11 cellular contexts compared by ENCODE assay signal in the genomic region with DNA sequence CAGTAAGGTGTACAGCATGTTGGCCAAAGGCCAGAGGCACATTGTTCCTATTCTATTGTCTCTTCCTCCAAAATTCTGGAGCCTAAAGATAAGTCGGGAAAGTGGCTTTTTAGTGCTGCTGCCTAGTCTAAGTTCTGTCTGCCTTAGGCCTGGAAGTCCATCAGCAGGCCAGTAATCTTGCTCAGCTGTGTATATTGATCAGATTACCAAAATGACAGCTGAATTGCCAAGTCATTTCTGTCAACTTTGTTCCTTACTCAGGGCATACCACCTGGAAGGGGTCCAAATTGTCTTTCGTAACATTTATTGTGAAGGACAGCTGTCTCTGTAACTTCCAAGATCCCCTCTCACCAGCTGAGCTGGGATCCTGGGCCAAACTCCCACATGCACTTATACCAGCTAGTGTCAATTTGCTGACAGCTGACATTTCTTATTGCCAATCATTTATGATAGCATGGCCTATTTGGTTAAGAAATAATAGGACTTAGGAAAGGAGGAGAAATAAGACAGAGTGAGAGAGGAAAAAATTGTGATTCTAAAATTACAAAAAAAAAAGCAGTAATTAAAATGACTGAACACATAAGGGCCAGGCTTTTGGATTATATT.
"Had no signal": no experiment of that assay in that cellular context is flagged by ENCODE, and none has a peak within 500 bp of the region (broad histone marks: within the 10 kb centered on the region; RNA-seq: fewer than 3 reads in every experiment).

No MANE protein-coding gene starts in this region.

- H3K36me3 ChIP-seq: ovary had no signal

- ATAC-seq: activated naive CD8-positive, alpha-beta T cell treated with anti-CD3 and anti-CD28 coated beads, Interleukin-2, amount 50 U/mL, for 24 hours; activated T-helper 17 cell treated with anti-CD3 and anti-CD28 coated beads, Interleukin-2, amount 50 U/mL, for 72 hours; stimulated activated effector memory CD8-positive, alpha-beta T cell treated with anti-CD3 and anti-CD28 coated beads, Interleukin-12 subunit alpha, Interleukin-12 subunit beta, amount 100 ng/mL, for 72 hours had no signal

- DNase-seq: activated CD4-positive, alpha-beta T cell treated with anti-CD3 and anti-CD28 coated beads for 1 hour; activated CD4-positive, alpha-beta T cell treated with anti-CD3 and anti-CD28 coated beads, Interleukin-2, amount 50 U/mL, for 4 hours; activated naive CD4-positive, alpha-beta T cell treated with anti-CD3 and anti-CD28 coated beads for 36 hours; activated naive CD8-positive, alpha-beta T cell treated with anti-CD3 and anti-CD28 coated beads, Interleukin-2, amount 50 U/mL, for 24 hours; aorta; effector memory CD4-positive, alpha-beta T cell; foreskin fibroblast; kidney glomerular epithelial cell; ovary had no signal

- H3K4me3 ChIP-seq: ovary had no signal

- H3K27ac ChIP-seq: ovary had no signal

- H3K27me3 ChIP-seq: ovary had no signal

- H3K9me3 ChIP-seq: ovary had no signal
